Comparison of ENCODE assay signal across 32 cellular contexts in the genomic region with DNA sequence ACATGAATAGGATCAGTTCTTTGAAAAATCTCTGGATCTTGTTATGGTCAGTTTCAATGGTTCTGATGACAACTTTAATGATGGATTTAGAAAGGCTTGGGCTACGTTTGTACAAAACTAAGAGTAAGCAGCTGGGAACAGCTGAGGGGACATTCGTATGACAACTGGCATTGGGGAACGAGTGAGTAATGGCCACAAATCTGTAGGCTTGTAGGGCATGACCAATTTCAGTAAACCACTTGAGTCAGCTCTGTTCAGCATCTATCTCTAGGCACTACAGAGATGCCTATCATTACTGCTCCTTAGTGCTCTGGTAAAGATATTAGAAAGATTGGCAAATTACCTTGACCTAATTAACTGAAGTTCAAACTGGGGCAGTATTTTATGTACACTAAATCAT.
"Had no signal": no experiment of that assay in that cellular context is flagged by ENCODE, and none has a peak within 500 bp of the region (broad histone marks: within the 10 kb centered on the region; RNA-seq: fewer than 3 reads in every experiment).

No MANE protein-coding gene starts in this region.

- H3K4me1 ChIP-seq: heart left ventricle, neural progenitor cell, right atrium auricular region, spleen, tibial nerve had no signal

- H3K9me3 ChIP-seq: heart left ventricle, right atrium auricular region, spleen, tibial nerve had no signal

- H2AFZ ChIP-seq: neural progenitor cell had no signal

- H3K36me3 ChIP-seq: heart left ventricle, neural progenitor cell, right atrium auricular region, spleen, tibial nerve, WERI-Rb-1 had no signal

- H3K4me1 Mint-ChIP-seq: activated CD4-positive, alpha-beta T cell treated with anti-CD3 and anti-CD28 coated beads, Interleukin-2, amount 10 ng/mL, durations not matched to agents 7 days and 5 days; activated naive CD4-positive, alpha-beta T cell treated with anti-CD3 and anti-CD28 coated beads, Interleukin-2, amount 50 U/mL, for 24 hours; central memory CD8-positive, alpha-beta T cell; endodermal cell; immature natural killer cell; natural killer cell had no signal

- DNase-seq: activated CD4-positive, alpha-beta T cell treated with anti-CD3 and anti-CD28 coated beads, Interleukin-2, amount 10 ng/mL, durations not matched to agents 7 days and 5 days; activated CD8-positive, alpha-beta T cell treated with anti-CD3 and anti-CD28 coated beads for 36 hours; activated T-cell treated with anti-CD3 and anti-CD28 coated beads, Interleukin-2, amount 50 U/mL, for 48 hours; anterior cingulate cortex; endodermal cell; foreskin fibroblast; heart left ventricle; hypothalamus; immature natural killer cell; kidney; left colon; mammary epithelial cell; natural killer cell; occipital lobe; spleen; stimulated activated CD4-positive, alpha-beta T cell treated with anti-CD3 and anti-CD28 coated beads, Interleukin-2, amount 100 ng/mL, for 48 hours; stimulated activated naive CD4-positive, alpha-beta T cell treated with Interleukin-2 at 50 U/mL for 16 hours; T-helper 9 cell; WERI-Rb-1 had no signal

- ATAC-seq: activated CD4-positive, CD25-positive, alpha-beta regulatory T cell treated with anti-CD3 and anti-CD28 coated beads, Interleukin-2, amount 50 U/mL, for 24 hours; activated CD8-positive, alpha-beta T cell treated with anti-CD3 and anti-CD28 coated beads for 36 hours; esophagus mucosa; heart left ventricle; left colon; natural killer cell had no signal

- H3K27ac ChIP-seq: heart left ventricle, neural progenitor cell, right atrium auricular region, spleen, tibial nerve, WERI-Rb-1 had no signal

- FAIRE-seq: bronchial epithelial cell, kidney, TTC549, urothelium cell line had no signal

- H3K9ac ChIP-seq: neural progenitor cell had no signal

- H3K4me2 ChIP-seq: neural progenitor cell had no signal

- H3K9me3 Mint-ChIP-seq: activated CD4-positive, alpha-beta T cell treated with anti-CD3 and anti-CD28 coated beads, Interleukin-2, amount 10 ng/mL, durations not matched to agents 7 days and 5 days; activated naive CD4-positive, alpha-beta T cell treated with anti-CD3 and anti-CD28 coated beads, Interleukin-2, amount 50 U/mL, for 24 hours; dendritic cell treated with granulocyte-macrophage colony-stimulating factor and Interleukin-4, amounts not matched to agents 40 ng/mL and 50 ng/mL, for 4 days; endodermal cell; mesothelial cell of epicardium; neural progenitor cell had no signal

- H3K27me3 Mint-ChIP-seq: activated CD4-positive, alpha-beta T cell treated with anti-CD3 and anti-CD28 coated beads, Interleukin-2, amount 10 ng/mL, durations not matched to agents 7 days and 5 days; activated CD8-positive, alpha-beta T cell treated with anti-CD3 and anti-CD28 coated beads for 36 hours; activated naive CD4-positive, alpha-beta T cell treated with anti-CD3 and anti-CD28 coated beads, Interleukin-2, amount 50 U/mL, for 24 hours; central memory CD8-positive, alpha-beta T cell; dendritic cell treated with granulocyte-macrophage colony-stimulating factor and Interleukin-4, amounts not matched to agents 40 ng/mL and 50 ng/mL, for 4 days had no signal

- H3K36me3 Mint-ChIP-seq: activated naive CD4-positive, alpha-beta T cell treated with anti-CD3 and anti-CD28 coated beads, Interleukin-2, amount 50 U/mL, for 24 hours; mesothelial cell of epicardium; natural killer cell; neural progenitor cell had no signal

- H3K4me3 ChIP-seq: heart left ventricle, neural progenitor cell, right atrium auricular region, spleen, tibial nerve had no signal

- H3K4me3 Mint-ChIP-seq: activated CD4-positive, alpha-beta T cell treated with anti-CD3 and anti-CD28 coated beads, Interleukin-2, amount 10 ng/mL, durations not matched to agents 7 days and 5 days; activated CD8-positive, alpha-beta T cell treated with anti-CD3 and anti-CD28 coated beads for 36 hours; activated naive CD4-positive, alpha-beta T cell treated with anti-CD3 and anti-CD28 coated beads, Interleukin-2, amount 50 U/mL, for 24 hours; central memory CD8-positive, alpha-beta T cell; dendritic cell treated with granulocyte-macrophage colony-stimulating factor and Interleukin-4, amounts not matched to agents 40 ng/mL and 50 ng/mL, for 4 days; endodermal cell; immature natural killer cell; mesothelial cell of epicardium; natural killer cell; neural progenitor cell had no signal

- H3K27me3 ChIP-seq: heart left ventricle, neural progenitor cell, right atrium auricular region, spleen, tibial nerve had no signal

- H3K27ac Mint-ChIP-seq: activated CD4-positive, alpha-beta T cell treated with anti-CD3 and anti-CD28 coated beads, Interleukin-2, amount 10 ng/mL, durations not matched to agents 7 days and 5 days; activated CD8-positive, alpha-beta T cell treated with anti-CD3 and anti-CD28 coated beads for 36 hours; activated naive CD4-positive, alpha-beta T cell treated with anti-CD3 and anti-CD28 coated beads, Interleukin-2, amount 50 U/mL, for 24 hours; activated T-helper 2 cell treated with anti-CD3 and anti-CD28 coated beads, Interferon-gamma antibody, Interleukin-2, Interleukin-4, amounts not matched to agents 10 μg/mL and 5 μg/mL and 100 μg/mL, durations not matched to agents 14 hours and 24 hours and 36 hours; dendritic cell treated with granulocyte-macrophage colony-stimulating factor and Interleukin-4, amounts not matched to agents 40 ng/mL and 50 ng/mL, for 4 days; endodermal cell; immature natural killer cell; mesothelial cell of epicardium; natural killer cell; neural progenitor cell had no signal
